8 cellular contexts compared by ENCODE assay signal in genomic region chr5:174419523-174420132, GRCh38.
DNase-seq lines count a peak whose midpoint lies in the region; ATAC-seq and TF ChIP-seq lines count a peak whose summit lies in the region.

No MANE protein-coding gene starts in this region.

- peak; percentile 83 for ATAC-seq in GM18502 (IDR thresholded peaks at IDR 0.05; ENCODE audit: poor library complexity, unreplicated experiment)
- peak; percentile 91 for ATAC-seq in HG03159 (IDR thresholded peaks at IDR 0.05; ENCODE audit: unreplicated experiment)
- peak; percentile 99 for ATAC-seq in left lobe of liver

- H3K27ac ChIP-seq in 22Rv1 = no peak overlapping the region

- DNase-seq in NCI-H510A (lab: John Stamatoyannopoulos, UW) (peak; percentile 52), dermis blood vessel endothelial cell (peak; percentile 69), left lobe of liver (ENCODE audit: low spot score) (peak; percentile 81)
- DNase-seq in activated CD4-positive, alpha-beta T cell treated with anti-CD3 and anti-CD28 coated beads, Interleukin-2, amount 50 U/mL, for 24 hours (ENCODE audit: low read depth in 1 of 2, low spot score in 1 of 2) = peak; percentile 66 to 72
- peak; percentile 61 to 80 for DNase-seq in stimulated activated CD4-positive, alpha-beta T cell treated with anti-CD3 and anti-CD28 coated beads, Interleukin-4, amount 100 ng/mL, for 4 hours

- peak; percentile 91 for TF ChIP-seq CTCF in 22Rv1 (IDR thresholded peaks at IDR 0.05)
